In the genomic region with DNA sequence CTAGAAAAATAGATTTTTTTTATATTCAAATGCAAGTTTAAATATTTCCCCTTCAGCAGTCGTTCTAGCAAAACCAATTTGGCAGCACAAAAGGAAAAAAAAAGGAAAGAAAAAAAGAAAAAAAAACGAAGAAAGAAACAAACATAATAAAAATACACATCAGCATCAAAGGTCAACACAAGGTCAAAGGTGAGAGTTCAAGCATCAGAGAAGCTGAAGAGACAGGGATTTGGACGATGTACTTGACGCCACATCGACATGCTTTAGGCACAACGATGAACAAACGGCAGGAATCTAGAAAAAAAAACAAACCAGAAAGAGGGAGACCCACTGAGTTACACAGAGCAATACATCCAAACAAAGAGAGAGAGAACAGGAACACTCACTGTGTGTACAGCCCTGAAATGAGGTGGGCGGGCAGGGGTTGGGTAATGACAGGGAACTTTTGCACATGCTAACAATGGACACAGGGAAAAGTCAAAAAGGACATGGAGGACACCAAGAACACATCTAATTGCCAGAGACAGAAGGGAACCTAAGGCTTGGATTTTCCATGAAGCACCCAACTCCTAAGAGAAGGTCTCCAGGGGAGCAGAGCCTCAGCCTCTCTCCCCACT, we compare ENCODE assay signal across 10 cellular contexts. TPM values are rescaled to one million over a fixed set of nuclear protein-coding genes. Genes with fewer than 3 reads are reported as not detected.
DNase-seq lines count a peak whose midpoint lies in the region; ATAC-seq and TF ChIP-seq lines count a peak whose summit lies in the region.
"Had no signal": no experiment of that assay in that cellular context is flagged by ENCODE, and none has a peak within 500 bp of the region (broad histone marks: within the 10 kb centered on the region; RNA-seq: fewer than 3 reads in every experiment).

No MANE protein-coding gene starts in this region.

- no peak for ATAC-seq in CD4-positive, CD25-positive, alpha-beta regulatory T cell (ENCODE audit: low read depth in 2 of 2)
- ATAC-seq in PC-3 = no peak
- ATAC-seq: activated CD4-positive, CD25-positive, alpha-beta regulatory T cell treated with anti-CD3 and anti-CD28 coated beads, Interleukin-2, amount 50 U/mL, for 24 hours; body of pancreas had no signal

- no peaks in the 10 kb centered on the region for H4K20me1 ChIP-seq in PC-3 (ENCODE audit: low read length)

- BruUV-seq in PC-3 (replicated peaks; lab: Mats Ljungman, UMichigan) = no TSS peak

- H3F3A ChIP-seq in PC-3 (ENCODE audit: low read length, unreplicated experiment) = no peaks in the 10 kb centered on the region

- TF ChIP-seq CTCF in choroid plexus epithelial cell (conservative IDR thresholded peaks at IDR 0.05; ENCODE audit: low read depth, low read length) = no peak
- TF ChIP-seq CTCF in nephron progenitor cell (IDR thresholded peaks at IDR 0.05) = no peak
- no peak for TF ChIP-seq CTCF in PC-3 (conservative IDR thresholded peaks at IDR 0.05; ENCODE audit: low read depth, low read length)

- no peak overlapping the region for H3K4me2 ChIP-seq in PC-3 (ENCODE audit: low read length)

- no peaks in the 10 kb centered on the region for H3K9me3 ChIP-seq in CD4-positive, CD25-positive, alpha-beta regulatory T cell (ENCODE audit: control insufficient read depth in 2 of 2, low read length in 2 of 2)
- H3K9me3 ChIP-seq in HUES48 (ENCODE audit: control insufficient read depth, insufficient read depth, low read length) (no peaks in the 10 kb centered on the region), PC-3 (ENCODE audit: low read length) (no peaks in the 10 kb centered on the region)
- H3K9me3 ChIP-seq: body of pancreas had no signal

- no peaks in the 10 kb centered on the region for H3K27me3 Mint-ChIP-seq in CD4-positive, CD25-positive, alpha-beta regulatory T cell
- H3K27me3 Mint-ChIP-seq in nephron progenitor cell (ENCODE audit: low read depth, poor library complexity) = no peaks in the 10 kb centered on the region

- no peaks in the 10 kb centered on the region for H3K4me1 ChIP-seq in CD4-positive, CD25-positive, alpha-beta regulatory T cell (ENCODE audit: control insufficient read depth, insufficient read depth, low read length, poor library complexity, severe bottlenecking)
- H3K4me1 ChIP-seq in HUES48 (ENCODE audit: control insufficient read depth, insufficient read depth, low read length) (peaks cover 43% of the 10 kb centered on the region), PC-3 (ENCODE audit: insufficient read depth, low read length) (no peaks in the 10 kb centered on the region)

- peak overlapping the region in 1 of 3 donors; percentile 78 for H3K27ac Mint-ChIP-seq in CD4-positive, CD25-positive, alpha-beta regulatory T cell
- peak overlapping the region; percentile 93 for H3K27ac Mint-ChIP-seq in nephron progenitor cell

- CTCF ChIA-PET in PC-3 (lab: Charles Lee) = no interaction called here

- no peak overlapping the region for H3K9ac ChIP-seq in HUES48 (ENCODE audit: low read depth, low read length)
- no peak overlapping the region for H3K9ac ChIP-seq in PC-3 (ENCODE audit: low read length)

- H3K9me2 ChIP-seq in PC-3 (replicated peaks; ENCODE audit: low read length) = no peaks in the 10 kb centered on the region

- intact Hi-C loops in PC-3 (cut with micrococcal nuclease) = no loop called here

- no peak overlapping the region for H2AFZ ChIP-seq in PC-3 (ENCODE audit: low read length)

- no peak overlapping the region for H3K4me3 ChIP-seq in CD4-positive, CD25-positive, alpha-beta regulatory T cell (ENCODE audit: low read depth, low read length)
- no peak overlapping the region for H3K4me3 ChIP-seq in HUES48 (ENCODE audit: low read depth, low read length)
- no peak overlapping the region for H3K4me3 ChIP-seq in choroid plexus epithelial cell (ENCODE audit: low read depth, low read length)
- no peak overlapping the region for H3K4me3 ChIP-seq in PC-3 (ENCODE audit: low read length)
- H3K4me3 ChIP-seq: body of pancreas had no signal

- DNase-seq in CD4-positive, CD25-positive, alpha-beta regulatory T cell = no peak
- DNase-seq in choroid plexus epithelial cell (ENCODE audit: low read depth) (peak; percentile 48), nephron progenitor cell (no peak), NK-92 (lab: John Stamatoyannopoulos, UW; ENCODE audit: unreplicated experiment) (no peak), activated gamma-delta T cell (lab: John Stamatoyannopoulos, UW) (no peak), PC-3 (no peak), NCI-H524 treated with DMSO at 0.1 percent for 48 hours (lab: John Stamatoyannopoulos, UW) (no peak)
- DNase-seq: body of pancreas had no signal

- peak overlapping the region; percentile 31 for H3K27ac ChIP-seq in CD4-positive, CD25-positive, alpha-beta regulatory T cell (ENCODE audit: insufficient read depth, low read length, poor library complexity, severe bottlenecking)
- peak overlapping the region; percentile 54 for H3K27ac ChIP-seq in HUES48 (ENCODE audit: low read depth, low read length)
- no peak overlapping the region for H3K27ac ChIP-seq in PC-3 (ENCODE audit: low read length)
- H3K27ac ChIP-seq: body of pancreas had no signal

- POLR2A ChIA-PET in PC-3 (lab: Charles Lee; ENCODE audit: unreplicated experiment) = no interaction called here

- H3K9me3 Mint-ChIP-seq in CD4-positive, CD25-positive, alpha-beta regulatory T cell = no peaks in the 10 kb centered on the region
- H3K9me3 Mint-ChIP-seq in nephron progenitor cell = no peaks in the 10 kb centered on the region

- H3K36me3 ChIP-seq in CD4-positive, CD25-positive, alpha-beta regulatory T cell (ENCODE audit: control insufficient read depth, insufficient read depth, low read length) = peaks cover 83% of the 10 kb centered on the region
- H3K36me3 ChIP-seq in HUES48 (ENCODE audit: control insufficient read depth, insufficient read depth, low read length) (peaks cover 67% of the 10 kb centered on the region), PC-3 (ENCODE audit: low read depth, low read length) (peaks cover 57% of the 10 kb centered on the region)

- no peaks in the 10 kb centered on the region for H3K27me3 ChIP-seq in CD4-positive, CD25-positive, alpha-beta regulatory T cell (ENCODE audit: control insufficient read depth, insufficient read depth, low read length)
- H3K27me3 ChIP-seq in HUES48 (ENCODE audit: control insufficient read depth, insufficient read depth, low read length) (no peaks in the 10 kb centered on the region), PC-3 (ENCODE audit: low read length) (no peaks in the 10 kb centered on the region)
- H3K27me3 ChIP-seq: body of pancreas had no signal

- H3K4me3 Mint-ChIP-seq in CD4-positive, CD25-positive, alpha-beta regulatory T cell = no peak overlapping the region
- H3K4me3 Mint-ChIP-seq in nephron progenitor cell = peak overlapping the region; percentile 20

- peaks cover 0 to 13% (median 5%) of the 10 kb centered on the region in 4 donors for H3K4me1 Mint-ChIP-seq in CD4-positive, CD25-positive, alpha-beta regulatory T cell
- peaks cover 51% of the 10 kb centered on the region for H3K4me1 Mint-ChIP-seq in nephron progenitor cell

- peaks cover 31% of the 10 kb centered on the region for H3K36me3 Mint-ChIP-seq in CD4-positive, CD25-positive, alpha-beta regulatory T cell
- H3K36me3 Mint-ChIP-seq in nephron progenitor cell (ENCODE audit: low read depth) = peaks cover 72% of the 10 kb centered on the region

- 0 out of 2 replicates have a peak, but pooled peaks cover 6% of the 10 kb centered on the region for H3K79me2 ChIP-seq in PC-3 (ENCODE audit: low read length)

RNA-seq across cellular contexts. Expression of a gene that starts 19.8 kb away (rescaled TPM):
- 1.7 TPM for total RNA-seq in CD4-positive, CD25-positive, alpha-beta regulatory T cell
- not detected for polyA plus RNA-seq in CD4-positive, CD25-positive, alpha-beta regulatory T cell
- total RNA-seq in PC-3 (2014; rRNA removed) = 0.23 TPM in 1 of 2 replicates, not detected in the other
- total RNA-seq: body of pancreas had no signal

RNA-seq across cellular contexts. Expression of a gene that starts 42.5 kb away (rescaled TPM):
- 58.9 TPM for total RNA-seq in CD4-positive, CD25-positive, alpha-beta regulatory T cell
- polyA plus RNA-seq in CD4-positive, CD25-positive, alpha-beta regulatory T cell = 100 to 1,000 TPM; 102 to 153 (median 120) TPM
- 275 and 314 TPM in 2 replicates for total RNA-seq in PC-3 (2014; rRNA removed)
